ENCODE assay signal across 8 cellular contexts in the genomic region with DNA sequence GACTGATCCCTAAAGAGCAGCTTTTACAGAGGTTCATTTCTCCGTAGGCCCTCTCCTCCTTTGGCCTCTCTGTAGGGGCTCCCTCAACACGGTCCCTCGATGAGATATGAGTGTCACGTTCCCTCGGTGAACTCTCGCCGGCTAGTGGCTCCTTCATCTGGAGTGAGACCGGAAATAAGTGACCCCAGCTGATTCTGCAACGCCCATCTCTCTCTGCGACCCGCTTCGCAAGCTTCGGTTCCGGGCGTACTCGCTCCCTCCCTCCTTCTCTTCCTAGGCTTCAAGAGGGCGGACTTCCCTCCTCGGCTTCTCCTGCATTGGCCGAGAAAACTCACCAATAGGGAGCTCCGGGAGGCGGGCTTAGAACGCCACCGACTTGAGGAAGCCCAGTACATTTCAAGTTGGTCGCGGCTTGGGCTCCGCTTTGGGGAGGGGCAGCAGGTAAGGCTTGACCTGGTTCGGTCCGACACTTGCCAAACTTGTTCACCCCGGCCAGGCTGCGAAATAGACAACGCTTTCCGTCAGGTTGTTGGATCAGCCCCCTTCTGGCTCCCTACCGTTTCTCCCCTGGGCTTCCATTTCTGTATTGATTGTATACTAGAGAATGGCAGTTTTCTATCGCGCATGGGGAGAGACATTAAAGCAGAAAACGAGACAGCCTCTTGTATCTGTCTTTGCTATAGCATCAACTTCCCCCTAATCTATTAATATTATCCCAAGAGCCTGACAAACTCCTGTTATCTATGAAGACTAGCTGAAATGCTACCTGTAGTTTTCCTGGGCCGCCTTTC. TPM values are rescaled to one million over a fixed set of nuclear protein-coding genes. Genes with fewer than 3 reads are reported as not detected.
DNase-seq lines count a peak whose midpoint lies in the region; ATAC-seq, FAIRE-seq and TF ChIP-seq lines count a peak whose summit lies in the region.

TSS of gene ANKRD34A (minus strand) at position 248 of the 791 bp plus-strand sequence. CDS start 2,816 bp downstream, outside the sequence.
TSS of gene POLR3GL (plus strand) at position 363 of the 791 bp plus-strand sequence. CDS start 10,176 bp downstream, outside the sequence.

- peak within 1 kb of the TSS; percentile 94 for H3K27ac ChIP-seq in caudate nucleus (ENCODE audit: low read depth, low read length)

- CTCF ChIA-PET in WTC11 (lab: Charles Lee), result interaction anchor here (0.6 to 5.2 kb wide), 16 partner anchors 14 to 140 kb away, joined by 3 to 51 read pairs (median 5); partner anchors contain the start of genes ANKRD35, ITGA10, NUDT17 and PIAS3

- peaks cover 12% of the 10 kb centered on the region for H3K9me3 Mint-ChIP-seq in WTC11

- peaks cover 67% of the 10 kb centered on the region for H3K27me3 Mint-ChIP-seq in WTC11 (ENCODE audit: low read depth)

- peak; percentile 86 for FAIRE-seq in islet of Langerhans (lab: Jason Lieb, UNC)

- H3K4me3 Mint-ChIP-seq in WTC11, result peak within 1 kb of the TSS; percentile 91

- peak within 1 kb of the TSS; percentile 68; the same call in 1 of the 2 replicates for H3K27ac Mint-ChIP-seq in WTC11

- peaks cover 35% of the 10 kb centered on the region for H3K4me1 Mint-ChIP-seq in WTC11

- peaks cover 4% of the 10 kb centered on the region; the same call in 1 of the 2 replicates for H3K36me3 Mint-ChIP-seq in WTC11

- peak; percentile 89 for DNase-seq in AG08396 (ENCODE audit: low spot score)
- DNase-seq in NCI-H2227 treated with DMSO at 0.1 percent for 48 hours (lab: John Stamatoyannopoulos, UW), result peak; percentile 88
- DNase-seq in WTC11 (ENCODE audit: low spot score), result peak; percentile 96
- DNase-seq in caudate nucleus (lab: John Stamatoyannopoulos, UW), result peak in 60 of 61 donors; percentile 67 to 98 (median 93)
- DNase-seq in stimulated activated CD4-positive, alpha-beta T cell treated with anti-CD3 and anti-CD28 coated beads, Interleukin-12 subunit alpha, Interleukin-12 subunit beta, amount 100 ng/mL, for 24 hours (ENCODE audit: low read depth in 2 of 2), result peak; percentile 82 to 93

- peak; percentile 90 for ATAC-seq in GM18907 (IDR thresholded peaks at IDR 0.05; ENCODE audit: unreplicated experiment)
- ATAC-seq in HG03139 (IDR thresholded peaks at IDR 0.05; ENCODE audit: unreplicated experiment), result peak; percentile 82
- ATAC-seq in WTC11, result peak; percentile 85

- no peak for TF ChIP-seq CTCF in WTC11 (IDR thresholded peaks at IDR 0.05)

- POLR2A ChIA-PET in WTC11 (lab: Charles Lee), result interaction anchor here (0.5 to 2.1 kb wide), 11 partner anchors 10 to 106 kb away, joined by 3 to 17 read pairs (median 4); partner anchors contain the start of genes PIAS3 and RBM8A

TF ChIP-seq in WTC11, 78 proteins besides CTCF, POLR2A, EP300 and RAD21 (continues in another document):
- TF ChIP-seq TEAD4 (CRISPR knock-in tag; IDR thresholded peaks at IDR 0.05) (no peak), PRRX2 (CRISPR knock-in tag; IDR thresholded peaks at IDR 0.05) (no peak), OVOL2 (CRISPR knock-in tag; IDR thresholded peaks at IDR 0.05; ENCODE audit: borderline replicate concordance) (no peak), CBFB (CRISPR knock-in tag; IDR thresholded peaks at IDR 0.05; ENCODE audit: low read depth) (no peak), SP1 (CRISPR knock-in tag; conservative IDR thresholded peaks at IDR 0.05) (peak; percentile 25), ZNF263 (CRISPR knock-in tag; IDR thresholded peaks at IDR 0.05; ENCODE audit: low read depth) (no peak), ZNF138 (CRISPR knock-in tag; conservative IDR thresholded peaks at IDR 0.05) (no peak), NFYB (CRISPR knock-in tag; conservative IDR thresholded peaks at IDR 0.05; ENCODE audit: low read depth) (peak; percentile 69), KAT7 (CRISPR knock-in tag; IDR thresholded peaks at IDR 0.05; ENCODE audit: borderline replicate concordance) (no peak), ZNF396 (CRISPR knock-in tag; IDR thresholded peaks at IDR 0.05; ENCODE audit: borderline replicate concordance) (no peak), EMX1 (CRISPR knock-in tag; IDR thresholded peaks at IDR 0.05) (no peak), ATF2 (CRISPR knock-in tag; IDR thresholded peaks at IDR 0.05; ENCODE audit: borderline replicate concordance, low read depth) (no peak), TEAD1 (CRISPR knock-in tag; IDR thresholded peaks at IDR 0.05) (no peak), ELF4 (CRISPR knock-in tag; IDR thresholded peaks at IDR 0.05; ENCODE audit: low read depth) (no peak)
- TF ChIP-seq, protein P1, sequence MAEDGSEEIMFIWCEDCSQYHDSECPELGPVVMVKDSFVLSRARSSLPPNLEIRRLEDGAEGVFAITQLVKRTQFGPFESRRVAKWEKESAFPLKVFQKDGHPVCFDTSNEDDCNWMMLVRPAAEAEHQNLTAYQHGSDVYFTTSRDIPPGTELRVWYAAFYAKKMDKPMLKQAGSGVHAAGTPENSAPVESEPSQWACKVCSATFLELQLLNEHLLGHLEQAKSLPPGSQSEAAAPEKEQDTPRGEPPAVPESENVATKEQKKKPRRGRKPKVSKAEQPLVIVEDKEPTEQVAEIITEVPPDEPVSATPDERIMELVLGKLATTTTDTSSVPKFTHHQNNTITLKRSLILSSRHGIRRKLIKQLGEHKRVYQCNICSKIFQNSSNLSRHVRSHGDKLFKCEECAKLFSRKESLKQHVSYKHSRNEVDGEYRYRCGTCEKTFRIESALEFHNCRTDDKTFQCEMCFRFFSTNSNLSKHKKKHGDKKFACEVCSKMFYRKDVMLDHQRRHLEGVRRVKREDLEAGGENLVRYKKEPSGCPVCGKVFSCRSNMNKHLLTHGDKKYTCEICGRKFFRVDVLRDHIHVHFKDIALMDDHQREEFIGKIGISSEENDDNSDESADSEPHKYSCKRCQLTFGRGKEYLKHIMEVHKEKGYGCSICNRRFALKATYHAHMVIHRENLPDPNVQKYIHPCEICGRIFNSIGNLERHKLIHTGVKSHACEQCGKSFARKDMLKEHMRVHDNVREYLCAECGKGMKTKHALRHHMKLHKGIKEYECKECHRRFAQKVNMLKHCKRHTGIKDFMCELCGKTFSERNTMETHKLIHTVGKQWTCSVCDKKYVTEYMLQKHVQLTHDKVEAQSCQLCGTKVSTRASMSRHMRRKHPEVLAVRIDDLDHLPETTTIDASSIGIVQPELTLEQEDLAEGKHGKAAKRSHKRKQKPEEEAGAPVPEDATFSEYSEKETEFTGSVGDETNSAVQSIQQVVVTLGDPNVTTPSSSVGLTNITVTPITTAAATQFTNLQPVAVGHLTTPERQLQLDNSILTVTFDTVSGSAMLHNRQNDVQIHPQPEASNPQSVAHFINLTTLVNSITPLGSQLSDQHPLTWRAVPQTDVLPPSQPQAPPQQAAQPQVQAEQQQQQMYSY (CRISPR knock-in tag; IDR thresholded peaks at IDR 0.05), result no peak
- TF ChIP-seq, protein P2, sequence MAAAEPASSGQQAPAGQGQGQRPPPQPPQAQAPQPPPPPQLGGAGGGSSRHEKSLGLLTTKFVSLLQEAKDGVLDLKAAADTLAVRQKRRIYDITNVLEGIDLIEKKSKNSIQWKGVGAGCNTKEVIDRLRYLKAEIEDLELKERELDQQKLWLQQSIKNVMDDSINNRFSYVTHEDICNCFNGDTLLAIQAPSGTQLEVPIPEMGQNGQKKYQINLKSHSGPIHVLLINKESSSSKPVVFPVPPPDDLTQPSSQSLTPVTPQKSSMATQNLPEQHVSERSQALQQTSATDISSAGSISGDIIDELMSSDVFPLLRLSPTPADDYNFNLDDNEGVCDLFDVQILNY (CRISPR knock-in tag; IDR thresholded peaks at IDR 0.05), result 0 out of 2 replicates have a peak, but pooled peaks have one; percentile 45
- TF ChIP-seq, protein P3, sequence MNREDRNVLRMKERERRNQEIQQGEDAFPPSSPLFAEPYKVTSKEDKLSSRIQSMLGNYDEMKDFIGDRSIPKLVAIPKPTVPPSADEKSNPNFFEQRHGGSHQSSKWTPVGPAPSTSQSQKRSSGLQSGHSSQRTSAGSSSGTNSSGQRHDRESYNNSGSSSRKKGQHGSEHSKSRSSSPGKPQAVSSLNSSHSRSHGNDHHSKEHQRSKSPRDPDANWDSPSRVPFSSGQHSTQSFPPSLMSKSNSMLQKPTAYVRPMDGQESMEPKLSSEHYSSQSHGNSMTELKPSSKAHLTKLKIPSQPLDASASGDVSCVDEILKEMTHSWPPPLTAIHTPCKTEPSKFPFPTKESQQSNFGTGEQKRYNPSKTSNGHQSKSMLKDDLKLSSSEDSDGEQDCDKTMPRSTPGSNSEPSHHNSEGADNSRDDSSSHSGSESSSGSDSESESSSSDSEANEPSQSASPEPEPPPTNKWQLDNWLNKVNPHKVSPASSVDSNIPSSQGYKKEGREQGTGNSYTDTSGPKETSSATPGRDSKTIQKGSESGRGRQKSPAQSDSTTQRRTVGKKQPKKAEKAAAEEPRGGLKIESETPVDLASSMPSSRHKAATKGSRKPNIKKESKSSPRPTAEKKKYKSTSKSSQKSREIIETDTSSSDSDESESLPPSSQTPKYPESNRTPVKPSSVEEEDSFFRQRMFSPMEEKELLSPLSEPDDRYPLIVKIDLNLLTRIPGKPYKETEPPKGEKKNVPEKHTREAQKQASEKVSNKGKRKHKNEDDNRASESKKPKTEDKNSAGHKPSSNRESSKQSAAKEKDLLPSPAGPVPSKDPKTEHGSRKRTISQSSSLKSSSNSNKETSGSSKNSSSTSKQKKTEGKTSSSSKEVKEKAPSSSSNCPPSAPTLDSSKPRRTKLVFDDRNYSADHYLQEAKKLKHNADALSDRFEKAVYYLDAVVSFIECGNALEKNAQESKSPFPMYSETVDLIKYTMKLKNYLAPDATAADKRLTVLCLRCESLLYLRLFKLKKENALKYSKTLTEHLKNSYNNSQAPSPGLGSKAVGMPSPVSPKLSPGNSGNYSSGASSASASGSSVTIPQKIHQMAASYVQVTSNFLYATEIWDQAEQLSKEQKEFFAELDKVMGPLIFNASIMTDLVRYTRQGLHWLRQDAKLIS (CRISPR knock-in tag; IDR thresholded peaks at IDR 0.05; ENCODE audit: borderline replicate concordance), result no peak

RNA-seq across cellular contexts. Expression of gene ANKRD34A, which starts in this region (rescaled TPM):
- total RNA-seq in WTC11 (2021), result 0.21 to 0.44 TPM (median 0.22 TPM) in 3 replicates

RNA-seq across cellular contexts. Expression of gene POLR3GL, which starts in this region (rescaled TPM):
- 3.8 to 8.3 TPM (median 6.7 TPM) in 3 replicates for total RNA-seq in WTC11 (2021)

Comparison
In these comparisons a context has a peak if more than half of its experiments do, and no peak if none do; other contexts are left out.
1. Peak in every context shown above with its lines: DNase-seq, ATAC-seq and H3K27ac ChIP-seq.